Comparison of ENCODE assay signal across 1 cellular context in genomic region chr15:74928771-74929198, GRCh38.
TF ChIP-seq lines count a peak whose summit lies in the region.

No MANE protein-coding gene starts in this region.

TF ChIP-seq in HepG2, 621 proteins besides CTCF, POLR2A, EP300 and RAD21 (continued from another document):
- TF ChIP-seq UBTF (CRISPR knock-in tag; IDR thresholded peaks at IDR 0.05) = no peak
- TF ChIP-seq HDAC2 (CRISPR knock-in tag; IDR thresholded peaks at IDR 0.05) = peak; percentile 58; the same call in 1 of the 2 replicates
- no peak for TF ChIP-seq TMF1 (CRISPR knock-in tag; IDR thresholded peaks at IDR 0.05; ENCODE audit: low read depth)
- TF ChIP-seq TIGD3 (CRISPR knock-in tag; IDR thresholded peaks at IDR 0.05; ENCODE audit: borderline replicate concordance) = no peak
- TF ChIP-seq ZUFSP (CRISPR knock-in tag; IDR thresholded peaks at IDR 0.05; ENCODE audit: borderline replicate concordance) = no peak
- peak; percentile 61; the same call in 1 of the 2 replicates for TF ChIP-seq ARID5B (CRISPR knock-in tag; IDR thresholded peaks at IDR 0.05)
- 0 out of 4 replicates have a peak, but pooled peaks of 1 of the 2 experiments have one; percentile 25 for TF ChIP-seq ATF4 (CRISPR knock-in tag; IDR thresholded peaks at IDR 0.05)
- no peak for TF ChIP-seq NFYC (CRISPR knock-in tag; IDR thresholded peaks at IDR 0.05)
- TF ChIP-seq ZNF703 (CRISPR knock-in tag; IDR thresholded peaks at IDR 0.05; ENCODE audit: borderline replicate concordance) = no peak
- no peak for TF ChIP-seq SRY (CRISPR knock-in tag; IDR thresholded peaks at IDR 0.05)
- TF ChIP-seq AGO1 (IDR thresholded peaks at IDR 0.05; ENCODE audit: low read depth, low read length, poor library complexity, severe bottlenecking) = no peak
- no peak for TF ChIP-seq ZSCAN20 (CRISPR knock-in tag; IDR thresholded peaks at IDR 0.05; ENCODE audit: borderline replicate concordance)
- no peak for TF ChIP-seq ATM (IDR thresholded peaks at IDR 0.05; ENCODE audit: borderline replicate concordance)
- no peak for TF ChIP-seq HOXA5 (CRISPR knock-in tag; IDR thresholded peaks at IDR 0.05)
- no peak for TF ChIP-seq ZSCAN25 (CRISPR knock-in tag; IDR thresholded peaks at IDR 0.05)
- TF ChIP-seq IKZF5 (CRISPR knock-in tag; IDR thresholded peaks at IDR 0.05) = no peak
- TF ChIP-seq ATRX (CRISPR knock-in tag; IDR thresholded peaks at IDR 0.05; ENCODE audit: borderline replicate concordance) = no peak
- no peak for TF ChIP-seq ZNF124 (CRISPR knock-in tag; IDR thresholded peaks at IDR 0.05)
- no peak for TF ChIP-seq ZNF766 (CRISPR knock-in tag; IDR thresholded peaks at IDR 0.05; ENCODE audit: borderline replicate concordance)
- TF ChIP-seq FOXA1 (IDR thresholded peaks at IDR 0.05) = 0 out of 2 replicates have a peak, but pooled peaks have one; percentile 20
- TF ChIP-seq FOXA1 (CRISPR knock-in tag; IDR thresholded peaks at IDR 0.05) = peak; percentile 43; the same call in 1 of the 2 replicates
- TF ChIP-seq E2F1 (CRISPR knock-in tag; IDR thresholded peaks at IDR 0.05) = no peak
- TF ChIP-seq KDM4B (CRISPR knock-in tag; IDR thresholded peaks at IDR 0.05) = no peak
- TF ChIP-seq THAP7 (CRISPR knock-in tag; IDR thresholded peaks at IDR 0.05) = no peak
- TF ChIP-seq MEF2D (CRISPR knock-in tag; IDR thresholded peaks at IDR 0.05) = 0 out of 2 replicates have a peak, but pooled peaks have one; percentile 18
- no peak for TF ChIP-seq ZNF44 (CRISPR knock-in tag; IDR thresholded peaks at IDR 0.05)
- TF ChIP-seq ZNF773 (CRISPR knock-in tag; IDR thresholded peaks at IDR 0.05; ENCODE audit: borderline replicate concordance) = no peak
- no peak for TF ChIP-seq ZNF605 (CRISPR knock-in tag; IDR thresholded peaks at IDR 0.05)
- no peak for TF ChIP-seq ZNF672 (CRISPR knock-in tag; IDR thresholded peaks at IDR 0.05)
- TF ChIP-seq RBFOX2 (IDR thresholded peaks at IDR 0.05; ENCODE audit: low read depth, low read length) = peak; percentile 35; the same call in 1 of the 2 replicates
- TF ChIP-seq SNAPC4 (CRISPR knock-in tag; IDR thresholded peaks at IDR 0.05) = no peak
- TF ChIP-seq ZNF660 (CRISPR knock-in tag; IDR thresholded peaks at IDR 0.05; ENCODE audit: borderline replicate concordance, low read depth) = no peak
- no peak for TF ChIP-seq ZNF570 (CRISPR knock-in tag; IDR thresholded peaks at IDR 0.05; ENCODE audit: borderline replicate concordance)
- peak; percentile 53; the same call in 1 of the 2 replicates for TF ChIP-seq FOXK2 (IDR thresholded peaks at IDR 0.05)
- TF ChIP-seq ZNF563 (CRISPR knock-in tag; IDR thresholded peaks at IDR 0.05) = no peak
- TF ChIP-seq POLR2G (IDR thresholded peaks at IDR 0.05; ENCODE audit: low read depth, low read length) = no peak
- TF ChIP-seq ZC3H4 (CRISPR knock-in tag; IDR thresholded peaks at IDR 0.05; ENCODE audit: borderline replicate concordance) = no peak
- peak; percentile 86 for TF ChIP-seq GATAD2A (CRISPR knock-in tag; IDR thresholded peaks at IDR 0.05)
- no peak for TF ChIP-seq CAMTA2 (CRISPR knock-in tag; IDR thresholded peaks at IDR 0.05; ENCODE audit: borderline replicate concordance)
- no peak for TF ChIP-seq ZNF468 (CRISPR knock-in tag; IDR thresholded peaks at IDR 0.05)
- TF ChIP-seq CCAR2 (optimal IDR thresholded peaks at IDR 0.05; ENCODE audit: low read depth, low read length) = no peak
